8 cellular contexts compared by ENCODE assay signal in genomic region chr17:82097919-82098168, GRCh38. TPM values are rescaled to one million over a fixed set of nuclear protein-coding genes. Genes with fewer than 3 reads are reported as not detected.
DNase-seq lines count a peak whose midpoint lies in the region; ATAC-seq, FAIRE-seq and TF ChIP-seq lines count a peak whose summit lies in the region.

No MANE protein-coding gene starts in this region.

- H3K4me3 ChIP-seq in Peyer's patch (peak overlapping the region; percentile 87 to 98 (median 95)), fibroblast of pulmonary artery (replicated peaks; ENCODE audit: low read depth, low read length) (peak overlapping the region; percentile 72), small intestine (ENCODE audit: low read depth in 1 of 2, low read length in 2 of 2) (peak overlapping the region; percentile 62 to 73)

- no peak for FAIRE-seq in small intestine (lab: Jason Lieb, UNC)

- no peak for ATAC-seq in HG02759 (IDR thresholded peaks at IDR 0.05; ENCODE audit: unreplicated experiment)

- H3K9me3 ChIP-seq in Peyer's patch (no peaks in the 10 kb centered on the region), small intestine (ENCODE audit: control insufficient read depth, low read depth) (no peaks in the 10 kb centered on the region)

- 1 to 2% (median 1%) methylated on average over 24 to 36 of the region's 36 CpGs for WGBS in small intestine, 3 donors

- TF ChIP-seq CTCF in Peyer's patch (IDR thresholded peaks at IDR 0.05) (no peak), fibroblast of pulmonary artery (IDR thresholded peaks at IDR 0.05; ENCODE audit: low read length, missing control alignments) (no peak)

- H3K36me3 ChIP-seq in Peyer's patch (peaks cover 0 to 28% (median 0%) of the 10 kb centered on the region in 3 donors), small intestine (ENCODE audit: control insufficient read depth in 2 of 2, insufficient read depth in 2 of 2, low read length in 2 of 2) (peaks cover 4 to 7% of the 10 kb centered on the region in 2 donors)

- no peak for TF ChIP-seq POLR2A in Peyer's patch (IDR thresholded peaks at IDR 0.05)

- H3K27ac ChIP-seq in Peyer's patch: peak overlapping the region; percentile 85 to 99 (median 96)
- peak overlapping the region; percentile 85 to 92 for H3K27ac ChIP-seq in small intestine (ENCODE audit: low read depth in 1 of 2, low read length in 1 of 2)

- H3K27me3 ChIP-seq in Peyer's patch (no peaks in the 10 kb centered on the region), small intestine (ENCODE audit: control insufficient read depth in 2 of 2, insufficient read depth in 2 of 2, low read length in 2 of 2) (no peaks in the 10 kb centered on the region)

- peak; percentile 18 for DNase-seq in activated CD4-positive, alpha-beta T cell treated with anti-CD3 and anti-CD28 coated beads for 1 hour
- no peak for DNase-seq in activated CD4-positive, alpha-beta T cell treated with anti-CD3 and anti-CD28 coated beads, Interleukin-2, amount 50 U/mL, for 48 hours
- DNase-seq in Peyer's patch (peak in 1 of 3 donors; percentile 61), fibroblast of pulmonary artery (ENCODE audit: low read depth) (no peak), small intestine (no peak), NCI-H69 (lab: John Stamatoyannopoulos, UW) (no peak)
- DNase-seq in activated CD8-positive, alpha-beta memory T cell treated with anti-CD3 and anti-CD28 coated beads for 24 hours: no peak

- H3K4me1 ChIP-seq in Peyer's patch (peaks cover 0 to 29% (median 23%) of the 10 kb centered on the region in 4 donors), small intestine (ENCODE audit: control insufficient read depth in 2 of 2, insufficient read depth in 1 of 2, low read depth in 1 of 2, low read length in 1 of 2) (peaks cover 2 to 6% of the 10 kb centered on the region in 2 donors)

RNA-seq across cellular contexts. Expression of gene FASN, which starts 0.2 kb away (rescaled TPM):
- total RNA-seq in Peyer's patch: 100 to 1,000 TPM in 1 of 4 donors, 10 to 100 TPM in 3; 50.4 to 110 (median 76.5) TPM
- polyA plus RNA-seq in small intestine: 100 to 1,000 TPM in 1 of 3 donors, 10 to 100 TPM in 2; 13.2 to 103 (median 13.5) TPM

RNA-seq across cellular contexts. Expression of gene DUS1L, which starts 32.2 kb away (rescaled TPM):
- 100 to 1,000 TPM in 3 of 4 donors, 10 to 100 TPM in 1; 73.6 to 207 (median 122) TPM for total RNA-seq in Peyer's patch
- 100 to 1,000 TPM; 115 to 170 (median 140) TPM for polyA plus RNA-seq in small intestine

RNA-seq across cellular contexts. Expression of gene GPS1, which starts 46.1 kb away (rescaled TPM):
- total RNA-seq in Peyer's patch: 100 to 1,000 TPM in 1 of 4 donors, 10 to 100 TPM in 3; 69.2 to 138 (median 88.5) TPM
- polyA plus RNA-seq in small intestine: 100 to 1,000 TPM in 2 of 3 donors, 10 to 100 TPM in 1; 80.4 to 161 (median 156) TPM

RNA-seq across cellular contexts. Expression of gene RFNG, which starts 46.2 kb away (rescaled TPM):
- total RNA-seq in Peyer's patch: 10 to 100 TPM; 42.9 to 65.7 (median 50.2) TPM
- polyA plus RNA-seq in small intestine: 10 to 100 TPM; 35.4 to 43.8 (median 40.0) TPM
